23 cellular contexts compared by ENCODE assay signal in the genomic region with DNA sequence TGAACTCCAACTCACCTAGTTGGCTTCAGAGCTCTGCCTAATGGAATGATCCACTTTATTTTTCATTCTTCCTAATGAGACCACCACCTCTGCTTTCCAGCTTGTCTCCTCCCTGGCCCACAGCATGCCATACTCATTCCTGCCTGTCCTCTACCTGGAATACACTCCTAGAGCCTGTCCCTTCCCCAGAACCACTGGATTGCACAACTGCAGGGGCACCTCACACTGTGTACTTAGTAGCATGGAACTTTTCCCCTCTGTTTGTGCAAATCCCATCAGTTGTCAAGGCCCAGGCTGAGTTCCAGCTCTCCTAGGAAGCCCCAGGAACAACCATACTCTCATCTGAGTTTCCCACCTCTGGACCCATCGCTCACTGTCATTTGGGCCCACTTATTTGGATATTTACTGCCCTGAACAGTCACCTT. TPM values are rescaled to one million over a fixed set of nuclear protein-coding genes. Genes with fewer than 3 reads are reported as not detected.
DNase-seq lines count a peak whose midpoint lies in the region; ATAC-seq, FAIRE-seq and TF ChIP-seq lines count a peak whose summit lies in the region.
"Had no signal": no experiment of that assay in that cellular context is flagged by ENCODE, and none has a peak within 500 bp of the region (broad histone marks: within the 10 kb centered on the region; RNA-seq: fewer than 3 reads in every experiment).

No MANE protein-coding gene starts in this region.

- H3K27ac Mint-ChIP-seq in effector memory CD8-positive, alpha-beta T cell, result peak overlapping the region; percentile 61 to 62
- H3K27ac Mint-ChIP-seq in mesothelial cell of epicardium, result no peak overlapping the region
- H3K27ac Mint-ChIP-seq: CD14-positive monocyte; CD4-positive, alpha-beta memory T cell; GM23338; IgD-negative memory B cell had no signal

- peak; percentile 23; the same call in 1 of the 2 replicates for TF ChIP-seq RAD21 in HepG2 (CRISPR knock-in tag; IDR thresholded peaks at IDR 0.05)

- no peak for ATAC-seq in left ventricle myocardium superior
- ATAC-seq in effector memory CD8-positive, alpha-beta T cell (replicated peaks), result no peak
- ATAC-seq in HepG2, result peak; percentile 98
- ATAC-seq in GM19467 (IDR thresholded peaks at IDR 0.05; ENCODE audit: unreplicated experiment), result no peak
- ATAC-seq in HG03196 (IDR thresholded peaks at IDR 0.05; ENCODE audit: unreplicated experiment), result no peak
- ATAC-seq: GM23338 had no signal

- no peaks in the 10 kb centered on the region for H3K27me3 Mint-ChIP-seq in effector memory CD8-positive, alpha-beta T cell
- H3K27me3 Mint-ChIP-seq in mesothelial cell of epicardium (ENCODE audit: low read depth), result no peaks in the 10 kb centered on the region
- H3K27me3 Mint-ChIP-seq: CD4-positive, alpha-beta memory T cell; IgD-negative memory B cell had no signal

- no TSS peak for BruUV-seq in HepG2 (replicated peaks; lab: Mats Ljungman, UMichigan)

- H4K20me1 ChIP-seq in HepG2 (ENCODE audit: insufficient read depth, low read length), result peaks cover under 1% of the 10 kb centered on the region; the same call in 1 of the 2 replicates

- no peak overlapping the region for H3K4me2 ChIP-seq in HepG2 (ENCODE audit: low read depth, low read length)
- H3K4me2 ChIP-seq: BLaER1, GM23338 had no signal

- TF ChIP-seq EP300 in HepG2 (IDR thresholded peaks at IDR 0.05; ENCODE audit: low read depth in 2 of 2, low read length in 2 of 2) (peak in 1 of 2 experiments; percentile 90; a peak in 2 of 4 replicates), HepG2 (CRISPR knock-in tag; IDR thresholded peaks at IDR 0.05; ENCODE audit: borderline replicate concordance) (peak; percentile 55; the same call in 1 of the 2 replicates)

- 67% methylated on average over 1 of the region's 1 CpG for WGBS in HepG2 (ENCODE audit: low lambda C conversion rate)

- peak; percentile 83 for FAIRE-seq in HepG2 (lab: Jason Lieb, UNC)
- FAIRE-seq: GM12891, GM19239, H54 had no signal

- intact Hi-C loops in left ventricle myocardium superior (cut with micrococcal nuclease) (no loop called here), HepG2 (cut with micrococcal nuclease; ENCODE audit: unreplicated experiment) (no loop called here)

- peak; percentile 4 for DNase-seq in right atrium auricular region (ENCODE audit: low spot score)
- no peak for DNase-seq in left ventricle myocardium superior
- no peak for DNase-seq in effector memory CD8-positive, alpha-beta T cell
- DNase-seq in HepG2 (ENCODE audit: low spot score), result peak; percentile 89
- no peak for DNase-seq in mesothelial cell of epicardium (ENCODE audit: low spot score in 2 of 2, unreplicated experiment in 2 of 2)
- DNase-seq in dermis blood vessel endothelial cell, result no peak
- DNase-seq: 8988T; CD4-positive, alpha-beta memory T cell; DMS 273 treated with DMSO at 0.1 percent for 48 hours; DMS53; DND-41; EL; HCEC 1CT; KBM-7 had no signal

- H3K9me3 Mint-ChIP-seq in effector memory CD8-positive, alpha-beta T cell, result no peaks in the 10 kb centered on the region
- H3K9me3 Mint-ChIP-seq in mesothelial cell of epicardium, result no peaks in the 10 kb centered on the region
- H3K9me3 Mint-ChIP-seq: CD14-positive monocyte, GM23338, IgD-negative memory B cell had no signal

- peaks cover 40% of the 10 kb centered on the region for H3K36me3 Mint-ChIP-seq in effector memory CD8-positive, alpha-beta T cell (ENCODE audit: insufficient read depth)
- H3K36me3 Mint-ChIP-seq in mesothelial cell of epicardium, result peaks cover 36% of the 10 kb centered on the region

- CTCF ChIA-PET in HepG2 (lab: Yijun Ruan, JAX; ENCODE audit: low intra/inter-chr PET ratio, low total read pairs), result no interaction called here

- peaks cover 4 to 6% of the 10 kb centered on the region in 2 donors for H3K4me1 Mint-ChIP-seq in effector memory CD8-positive, alpha-beta T cell (ENCODE audit: low read depth in 2 of 2)
- no peaks in the 10 kb centered on the region for H3K4me1 Mint-ChIP-seq in mesothelial cell of epicardium
- H3K4me1 Mint-ChIP-seq: CD14-positive monocyte, GM23338 had no signal

- H3K4me1 ChIP-seq in right atrium auricular region (no peaks in the 10 kb centered on the region), HepG2 (ENCODE audit: insufficient read depth, low read length) (peaks cover 89% of the 10 kb centered on the region)
- H3K4me1 ChIP-seq: BLaER1 had no signal

- POLR2A ChIA-PET in HepG2 (lab: Yijun Ruan, JAX), result interaction anchor here (1.2 to 2.3 kb wide), 2 partner anchors 10 to 16 kb away, joined by 4 to 7 read pairs; a partner anchor contains a TSS

- in situ Hi-C loops in HepG2 (cut with HindIII; ENCODE audit: extremely low pct_ligation_motif_present, low pct_unique_long_range_greater_than_20kb), result no loop called here

- TF ChIP-seq CTCF in right atrium auricular region (IDR thresholded peaks at IDR 0.05) (no peak), HepG2 (CRISPR knock-in tag; IDR thresholded peaks at IDR 0.05) (0 out of 2 replicates have a peak, but pooled peaks have one; percentile 24), mesothelial cell of epicardium (IDR thresholded peaks at IDR 0.05; ENCODE audit: unreplicated experiment) (no peak)

- no peak for TF ChIP-seq POLR2A in HepG2 (IDR thresholded peaks at IDR 0.05; ENCODE audit: insufficient read depth in 1 of 2, low read depth in 2 of 2, low read length in 2 of 2)

- H3K4me3 ChIP-seq in right atrium auricular region (no peak overlapping the region), HepG2 (replicated peaks in 1 of 3; ENCODE audit: insufficient read depth in 1 of 3, low read depth in 2 of 3, low read length in 3 of 3) (no peak overlapping the region)
- H3K4me3 ChIP-seq: BLaER1, GM23338 had no signal

- H3K79me2 ChIP-seq in HepG2 (ENCODE audit: insufficient read depth, low read length), result peaks cover 27% of the 10 kb centered on the region

- H3K27ac ChIP-seq in right atrium auricular region (no peak overlapping the region), HepG2 (ENCODE audit: extremely low read length, insufficient read depth, low read length) (peak overlapping the region; percentile 69)
- H3K27ac ChIP-seq: BLaER1 had no signal

- no peak overlapping the region; the same call in 1 of the 2 replicates for H3K9ac ChIP-seq in HepG2 (ENCODE audit: insufficient read depth, low read depth, low read length)
- H3K9ac ChIP-seq: BLaER1 had no signal

- H2AFZ ChIP-seq in HepG2 (ENCODE audit: low read length), result no peak overlapping the region
- H2AFZ ChIP-seq: GM23338 had no signal

- H3K27me3 ChIP-seq in right atrium auricular region (no peaks in the 10 kb centered on the region), HepG2 (ENCODE audit: control insufficient read depth in 1 of 2, insufficient read depth in 2 of 2, low read length in 2 of 2) (no peaks in the 10 kb centered on the region)
- H3K27me3 ChIP-seq: BLaER1 had no signal

- H3K36me3 ChIP-seq in right atrium auricular region (peaks cover 52% of the 10 kb centered on the region), HepG2 (replicated peaks in 1 of 2; ENCODE audit: control insufficient read depth in 1 of 2, insufficient read depth in 2 of 2, low read length in 2 of 2) (peaks cover 34 to 76% of the 10 kb centered on the region in 2 experiments)

- H3K4me3 Mint-ChIP-seq in effector memory CD8-positive, alpha-beta T cell, result no peak overlapping the region
- H3K4me3 Mint-ChIP-seq in mesothelial cell of epicardium, result no peak overlapping the region
- H3K4me3 Mint-ChIP-seq: CD14-positive monocyte; CD4-positive, alpha-beta memory T cell; GM23338; IgD-negative memory B cell had no signal

- no peaks in the 10 kb centered on the region for H3K9me3 ChIP-seq in right atrium auricular region
- H3K9me3 ChIP-seq in HepG2 (ENCODE audit: low read length), result no peaks in the 10 kb centered on the region
- H3K9me3 ChIP-seq: BLaER1 had no signal

RNA-seq across cellular contexts. Expression of a gene that starts 15.6 kb away (rescaled TPM):
- total RNA-seq in right atrium auricular region (10 to 100 TPM; 13.7 to 17.6 TPM), left ventricle myocardium superior (12.1 TPM), HepG2 (2016; rRNA removed; fragmentation: Illumina TruSeq; extraction: Trizol) (98.4 and 263 TPM in 2 replicates), mesothelial cell of epicardium (103 to 110 TPM (median 104 TPM) in 3 replicates), dermis blood vessel endothelial cell (104 and 110 TPM in 2 replicates)
- 20.5 and 24.5 TPM in 2 replicates for total RNA-seq in HepG2 (2016; cell fraction: cytosol; rRNA removed; fragmentation: Illumina TruSeq; extraction: Trizol; ENCODE audit: low read depth)
- total RNA-seq in HepG2 (2016; cell fraction: insoluble cytoplasmic fraction; rRNA removed; fragmentation: Illumina TruSeq; extraction: Trizol), result 83.4 and 264 TPM in 2 replicates
- 60.1 and 67.9 TPM in 2 replicates for total RNA-seq in HepG2 (2016; cell fraction: membrane; rRNA removed; fragmentation: Illumina TruSeq; extraction: Trizol)
- 196 and 225 TPM in 2 replicates for total RNA-seq in HepG2 (2016; cell fraction: nucleus; rRNA removed; fragmentation: Illumina TruSeq; extraction: Trizol)
- 123 and 180 TPM in 2 replicates for polyA plus RNA-seq in HepG2 (2011; rRNA removed)
- polyA plus RNA-seq in HepG2 (2011; cell fraction: cytosol; rRNA removed), result 120 and 133 TPM in 2 replicates
- 113 and 161 TPM in 2 replicates for polyA plus RNA-seq in HepG2 (2011; cell fraction: nucleus; rRNA removed)
- 117 and 149 TPM in 2 replicates for polyA plus RNA-seq in HepG2 (2012)
- 15.9 and 16.2 TPM in 2 replicates for polyA plus RNA-seq in HepG2 (2016; cell fraction: cytosol; fragmentation: Illumina TruSeq; extraction: Trizol; ENCODE audit: low read depth)
- polyA plus RNA-seq in HepG2 (2016; cell fraction: insoluble cytoplasmic fraction; fragmentation: Illumina TruSeq; extraction: Trizol; ENCODE audit: low read depth), result 74.3 and 86.8 TPM in 2 replicates
- 36.1 and 41.4 TPM in 2 replicates for polyA plus RNA-seq in HepG2 (2016; cell fraction: membrane; fragmentation: Illumina TruSeq; extraction: Trizol; ENCODE audit: low read depth)
- polyA plus RNA-seq in HepG2 (2016; cell fraction: nucleus; fragmentation: Illumina TruSeq; extraction: Trizol; ENCODE audit: insufficient read depth, low read depth), result 186 and 203 TPM in 2 replicates
- 217 and 608 TPM in 2 replicates for polyA minus RNA-seq in HepG2 (2011; rRNA and poly(A)+ RNA removed; ENCODE audit: low replicate concordance)
- 136 and 168 TPM in 2 replicates for polyA minus RNA-seq in HepG2 (2011; cell fraction: cytosol; rRNA and poly(A)+ RNA removed)
- polyA minus RNA-seq in HepG2 (2011; cell fraction: nucleus; rRNA and poly(A)+ RNA removed), result 114 and 141 TPM in 2 replicates

RNA-seq across cellular contexts. Expression of a gene that starts 52.8 kb away (rescaled TPM):
- total RNA-seq in right atrium auricular region, result 10 to 100 TPM; 14.1 to 15.6 TPM
- total RNA-seq in left ventricle myocardium superior, result 8.2 TPM
- 42.2 and 60.0 TPM in 2 replicates for total RNA-seq in HepG2 (2016; rRNA removed; fragmentation: Illumina TruSeq; extraction: Trizol)
- total RNA-seq in HepG2 (2016; cell fraction: cytosol; rRNA removed; fragmentation: Illumina TruSeq; extraction: Trizol; ENCODE audit: low read depth), result 7.7 and 8.3 TPM in 2 replicates
- 40.2 and 59.3 TPM in 2 replicates for total RNA-seq in HepG2 (2016; cell fraction: insoluble cytoplasmic fraction; rRNA removed; fragmentation: Illumina TruSeq; extraction: Trizol)
- total RNA-seq in HepG2 (2016; cell fraction: membrane; rRNA removed; fragmentation: Illumina TruSeq; extraction: Trizol), result 22.9 and 26.8 TPM in 2 replicates
- total RNA-seq in HepG2 (2016; cell fraction: nucleus; rRNA removed; fragmentation: Illumina TruSeq; extraction: Trizol), result 56.0 and 68.7 TPM in 2 replicates
- 39.3 and 53.3 TPM in 2 replicates for polyA plus RNA-seq in HepG2 (2011; rRNA removed)
- 37.4 and 40.2 TPM in 2 replicates for polyA plus RNA-seq in HepG2 (2011; cell fraction: cytosol; rRNA removed)
- polyA plus RNA-seq in HepG2 (2011; cell fraction: nucleus; rRNA removed), result 23.9 and 27.6 TPM in 2 replicates
- polyA plus RNA-seq in HepG2 (2012), result 27.8 and 33.4 TPM in 2 replicates
- polyA plus RNA-seq in HepG2 (2016; cell fraction: cytosol; fragmentation: Illumina TruSeq; extraction: Trizol; ENCODE audit: low read depth), result 7.2 and 7.5 TPM in 2 replicates
- 36.4 and 37.1 TPM in 2 replicates for polyA plus RNA-seq in HepG2 (2016; cell fraction: insoluble cytoplasmic fraction; fragmentation: Illumina TruSeq; extraction: Trizol; ENCODE audit: low read depth)
- 15.5 and 17.6 TPM in 2 replicates for polyA plus RNA-seq in HepG2 (2016; cell fraction: membrane; fragmentation: Illumina TruSeq; extraction: Trizol; ENCODE audit: low read depth)
- 65.4 and 68.8 TPM in 2 replicates for polyA plus RNA-seq in HepG2 (2016; cell fraction: nucleus; fragmentation: Illumina TruSeq; extraction: Trizol; ENCODE audit: insufficient read depth, low read depth)
- polyA minus RNA-seq in HepG2 (2011; rRNA and poly(A)+ RNA removed; ENCODE audit: low replicate concordance), result 68.6 and 112 TPM in 2 replicates
- 36.2 and 43.2 TPM in 2 replicates for polyA minus RNA-seq in HepG2 (2011; cell fraction: cytosol; rRNA and poly(A)+ RNA removed)
- 32.1 and 37.8 TPM in 2 replicates for polyA minus RNA-seq in HepG2 (2011; cell fraction: nucleus; rRNA and poly(A)+ RNA removed)
- 44.4 to 49.7 TPM (median 45.7 TPM) in 3 replicates for total RNA-seq in mesothelial cell of epicardium
- total RNA-seq in dermis blood vessel endothelial cell, result 34.2 and 63.0 TPM in 2 replicates

Comparison
In these comparisons a context has a peak if more than half of its experiments do, and no peak if none do; other contexts are left out.
1. DNase-seq: peak in right atrium auricular region (single experiment) and HepG2 (single experiment); none in left ventricle myocardium superior (single experiment), effector memory CD8-positive, alpha-beta T cell (0 of 3), mesothelial cell of epicardium (0 of 2) and dermis blood vessel endothelial cell (single experiment).